35 cellular contexts compared by ENCODE assay signal in genomic region chr5:36621985-36622384, GRCh38. TPM values are rescaled to one million over a fixed set of nuclear protein-coding genes. Genes with fewer than 3 reads are reported as not detected.
"Had no signal": no experiment of that assay in that cellular context is flagged by ENCODE, and none has a peak within 500 bp of the region (broad histone marks: within the 10 kb centered on the region; RNA-seq: fewer than 3 reads in every experiment).

No MANE protein-coding gene starts in this region.

- H3K36me3 ChIP-seq: adrenal gland, cardiac muscle cell, colonic mucosa, esophagus squamous epithelium, gastroesophageal sphincter had no signal

- H3K9me3 Mint-ChIP-seq: activated CD4-positive, alpha-beta memory T cell treated with anti-CD3 and anti-CD28 coated beads, Interleukin-2, amount 10 ng/mL, durations not matched to agents 7 days and 5 days; activated CD4-positive, alpha-beta T cell treated with anti-CD3 and anti-CD28 coated beads, Interleukin-2, amount 10 ng/mL, durations not matched to agents 7 days and 5 days; activated naive CD4-positive, alpha-beta T cell treated with anti-CD3 and anti-CD28 coated beads for 36 hours; activated naive CD4-positive, alpha-beta T cell treated with anti-CD3 and anti-CD28 coated beads, Interleukin-2, amount 50 U/mL, for 24 hours; activated naive CD8-positive, alpha-beta T cell treated with anti-CD3 and anti-CD28 coated beads for 36 hours; activated naive CD8-positive, alpha-beta T cell treated with anti-CD3 and anti-CD28 coated beads, Interleukin-2, amount 50 U/mL, for 24 hours; activated T-cell treated with anti-CD3 and anti-CD28 coated beads, Interleukin-2, amount 50 U/mL, for 24 hours; activated T-cell treated with anti-CD3 and anti-CD28 coated beads, Interleukin-2, amount 50 U/mL, for 72 hours had no signal

- H3K9me3 ChIP-seq: body of pancreas, colonic mucosa, esophagus squamous epithelium, gastroesophageal sphincter had no signal

- H3K27ac ChIP-seq: adrenal gland, body of pancreas, cardiac muscle cell, colonic mucosa, epithelial cell of prostate, esophagus squamous epithelium, gastroesophageal sphincter had no signal

- ATAC-seq: activated CD4-positive, alpha-beta T cell treated with anti-CD3 and anti-CD28 coated beads for 36 hours; activated naive CD8-positive, alpha-beta T cell treated with anti-CD3 and anti-CD28 coated beads, Interleukin-2, amount 50 U/mL, for 24 hours; activated T-cell treated with anti-CD3 and anti-CD28 coated beads, Interleukin-2, amount 50 U/mL, for 72 hours; body of pancreas; gastroesophageal sphincter had no signal

- H3K4me1 ChIP-seq: adrenal gland, body of pancreas, colonic mucosa, esophagus squamous epithelium, gastroesophageal sphincter had no signal

- FAIRE-seq: endometrium, endothelial cell of umbilical vein had no signal

- H3K4me3 Mint-ChIP-seq: activated CD4-positive, alpha-beta memory T cell treated with anti-CD3 and anti-CD28 coated beads, Interleukin-2, amount 10 ng/mL, durations not matched to agents 7 days and 5 days; activated CD4-positive, alpha-beta T cell treated with anti-CD3 and anti-CD28 coated beads for 36 hours; activated CD4-positive, alpha-beta T cell treated with anti-CD3 and anti-CD28 coated beads, Interleukin-2, amount 10 ng/mL, durations not matched to agents 7 days and 5 days; activated naive CD4-positive, alpha-beta T cell treated with anti-CD3 and anti-CD28 coated beads for 36 hours; activated naive CD4-positive, alpha-beta T cell treated with anti-CD3 and anti-CD28 coated beads, Interleukin-2, amount 50 U/mL, for 24 hours; activated naive CD8-positive, alpha-beta T cell treated with anti-CD3 and anti-CD28 coated beads for 36 hours; activated naive CD8-positive, alpha-beta T cell treated with anti-CD3 and anti-CD28 coated beads, Interleukin-2, amount 50 U/mL, for 24 hours; activated T-cell treated with anti-CD3 and anti-CD28 coated beads, Interleukin-2, amount 50 U/mL, for 24 hours; activated T-cell treated with anti-CD3 and anti-CD28 coated beads, Interleukin-2, amount 50 U/mL, for 72 hours had no signal

- H3K4me1 Mint-ChIP-seq: activated CD4-positive, alpha-beta memory T cell treated with anti-CD3 and anti-CD28 coated beads, Interleukin-2, amount 10 ng/mL, durations not matched to agents 7 days and 5 days; activated CD4-positive, alpha-beta T cell treated with anti-CD3 and anti-CD28 coated beads for 36 hours; activated naive CD4-positive, alpha-beta T cell treated with anti-CD3 and anti-CD28 coated beads, Interleukin-2, amount 50 U/mL, for 24 hours; activated naive CD8-positive, alpha-beta T cell treated with anti-CD3 and anti-CD28 coated beads, Interleukin-2, amount 50 U/mL, for 24 hours had no signal

- H3K4me3 ChIP-seq: adrenal gland, body of pancreas, cardiac muscle cell, colonic mucosa, esophagus squamous epithelium, gastroesophageal sphincter had no signal

- H3K27me3 ChIP-seq: adrenal gland, body of pancreas, cardiac muscle cell, colonic mucosa, esophagus squamous epithelium, gastroesophageal sphincter had no signal

- DNase-seq: activated CD4-positive, alpha-beta memory T cell treated with anti-CD3 and anti-CD28 coated beads, Interleukin-2, amount 10 ng/mL, durations not matched to agents 7 days and 5 days; activated CD4-positive, alpha-beta T cell treated with anti-CD3 and anti-CD28 coated beads for 36 hours; activated CD4-positive, alpha-beta T cell treated with anti-CD3 and anti-CD28 coated beads, Interleukin-2, amount 10 ng/mL, durations not matched to agents 7 days and 5 days; activated CD4-positive, alpha-beta T cell treated with anti-CD3 and anti-CD28 coated beads, Interleukin-2, amount 50 U/mL, for 4 hours; activated CD4-positive, CD25-positive, alpha-beta regulatory T cell; activated CD4-positive, CD25-positive, alpha-beta regulatory T cell treated with anti-CD3 and anti-CD28 coated beads, Interleukin-2, amount 50 U/mL, for 72 hours; activated CD8-positive, alpha-beta memory T cell treated with anti-CD3 and anti-CD28 coated beads, Interleukin-2, amount 50 U/mL, for 48 hours; activated effector memory CD4-positive, alpha-beta T cell treated with Interleukin-2 at 50 U/mL for 16 hours; activated gamma-delta T cell treated with Interleukin-2 at 50 U/mL for 16 hours; activated naive CD4-positive, alpha-beta T cell treated with anti-CD3 and anti-CD28 coated beads for 36 hours; activated naive CD8-positive, alpha-beta T cell treated with anti-CD3 and anti-CD28 coated beads for 36 hours; activated naive CD8-positive, alpha-beta T cell treated with anti-CD3 and anti-CD28 coated beads, Interleukin-2, amount 50 U/mL, for 24 hours; activated T-cell treated with anti-CD3 and anti-CD28 coated beads for 4 hours; activated T-cell treated with anti-CD3 and anti-CD28 coated beads, Interleukin-2, amount 50 U/mL, for 24 hours; activated T-cell treated with anti-CD3 and anti-CD28 coated beads, Interleukin-2, amount 50 U/mL, for 72 hours; adrenal gland; amygdala; aorta; body of pancreas; central memory CD4-positive, alpha-beta T cell; cerebellar nuclear complex; colonic mucosa; effector CD8-positive, alpha-beta T cell; esophagus squamous epithelium; foreskin melanocyte; T-helper 2 cell had no signal

- H3K27ac Mint-ChIP-seq: activated CD4-positive, alpha-beta memory T cell treated with anti-CD3 and anti-CD28 coated beads, Interleukin-2, amount 10 ng/mL, durations not matched to agents 7 days and 5 days; activated CD4-positive, alpha-beta T cell treated with anti-CD3 and anti-CD28 coated beads for 36 hours; activated CD4-positive, alpha-beta T cell treated with anti-CD3 and anti-CD28 coated beads, Interleukin-2, amount 10 ng/mL, durations not matched to agents 7 days and 5 days; activated naive CD4-positive, alpha-beta T cell treated with anti-CD3 and anti-CD28 coated beads for 36 hours; activated naive CD4-positive, alpha-beta T cell treated with anti-CD3 and anti-CD28 coated beads, Interleukin-2, amount 50 U/mL, for 24 hours; activated naive CD8-positive, alpha-beta T cell treated with anti-CD3 and anti-CD28 coated beads for 36 hours; activated naive CD8-positive, alpha-beta T cell treated with anti-CD3 and anti-CD28 coated beads, Interleukin-2, amount 50 U/mL, for 24 hours; activated T-cell treated with anti-CD3 and anti-CD28 coated beads, Interleukin-2, amount 50 U/mL, for 24 hours; activated T-cell treated with anti-CD3 and anti-CD28 coated beads, Interleukin-2, amount 50 U/mL, for 72 hours had no signal

- H3K36me3 Mint-ChIP-seq: activated naive CD4-positive, alpha-beta T cell treated with anti-CD3 and anti-CD28 coated beads, Interleukin-2, amount 50 U/mL, for 24 hours; activated naive CD8-positive, alpha-beta T cell treated with anti-CD3 and anti-CD28 coated beads for 36 hours had no signal

RNA-seq across cellular contexts. Expression of gene SLC1A3, which starts 15.6 kb away (rescaled TPM):
- total RNA-seq: activated CD4-positive, alpha-beta memory T cell treated with anti-CD3 and anti-CD28 coated beads, Interleukin-2, amount 10 ng/mL, durations not matched to agents 7 days and 5 days; activated CD4-positive, alpha-beta T cell treated with anti-CD3 and anti-CD28 coated beads, Interleukin-2, amount 10 ng/mL, durations not matched to agents 7 days and 5 days; dermis microvascular lymphatic vessel endothelial cell; endothelial cell of umbilical vein; glomerular endothelial cell; T-helper 1 cell treated with Interleukin-12 subunit alpha and Interleukin-12 subunit beta and Interleukin-4 antibody, amounts not matched to agents 30 ng/mL and 1 ng/mL, for 36 hours had no signal
